14 cellular contexts compared by ENCODE assay signal in the genomic region with DNA sequence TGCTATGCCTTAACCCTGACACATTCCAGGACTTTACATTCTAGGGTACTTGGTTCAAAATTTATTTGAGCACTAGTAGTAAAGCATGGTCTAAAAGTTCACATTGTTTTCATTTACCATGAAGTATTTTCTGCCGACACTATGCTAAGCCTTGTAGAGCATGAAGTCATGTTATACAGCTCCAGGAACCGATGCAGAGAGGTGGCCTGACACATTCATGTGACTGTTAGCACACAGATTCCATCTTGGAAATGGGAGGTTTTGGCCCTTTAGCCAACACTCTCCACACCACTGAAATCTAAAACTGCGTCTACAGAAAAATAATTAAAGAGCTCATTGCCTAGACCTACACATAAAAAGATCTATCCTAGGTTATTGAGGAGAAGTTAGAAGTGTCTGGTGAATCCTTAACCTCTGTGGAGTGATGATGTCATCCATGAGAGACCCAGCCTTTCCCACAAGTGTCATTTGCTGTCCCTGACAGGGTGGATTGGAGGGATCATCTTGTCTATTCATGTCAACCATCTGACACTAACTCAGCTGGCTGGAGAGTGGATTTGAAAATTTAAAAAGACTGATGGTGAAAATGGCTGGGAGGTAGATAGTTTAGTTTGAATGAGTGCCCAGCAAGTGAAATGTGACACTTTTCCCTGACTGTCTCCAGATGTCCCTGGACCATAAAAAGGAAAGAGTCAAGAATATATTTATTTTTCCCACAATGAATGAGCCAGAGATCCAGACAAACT. TPM values are rescaled to one million over a fixed set of nuclear protein-coding genes. Genes with fewer than 3 reads are reported as not detected.
DNase-seq lines count a peak whose midpoint lies in the region; ATAC-seq and TF ChIP-seq lines count a peak whose summit lies in the region.
"Had no signal": no experiment of that assay in that cellular context is flagged by ENCODE, and none has a peak within 500 bp of the region (broad histone marks: within the 10 kb centered on the region; RNA-seq: fewer than 3 reads in every experiment).

No MANE protein-coding gene starts in this region.

- peak; percentile 29 for DNase-seq in M059J (ENCODE audit: low read depth)
- DNase-seq in caudate nucleus (lab: John Stamatoyannopoulos, UW): no peak
- DNase-seq in lower lobe of right lung: no peak
- no peak for DNase-seq in thyroid gland
- no peak for DNase-seq in C1 segment of cervical spinal cord (lab: John Stamatoyannopoulos, UW)
- DNase-seq in LoVo (ENCODE audit: low spot score): no peak
- no peak for DNase-seq in GOT3 (lab: John Stamatoyannopoulos, UW)
- DNase-seq: activated CD4-positive, alpha-beta T cell treated with anti-CD3 and anti-CD28 coated beads, Interleukin-2, amount 50 U/mL, for 1 hour; COR-L47; PC-9; stimulated activated naive CD8-positive, alpha-beta T cell treated with anti-CD3 and anti-CD28 coated beads, Interleukin-15, Interleukin-2, amounts not matched to agents 100 U/mL and 50 U/mL, for 24 hours had no signal

- WGBS in thyroid gland, 2 donors: 44 to 53% methylated on average over 3 of the region's 3 CpGs

- TF ChIP-seq POLR2A in thyroid gland (IDR thresholded peaks at IDR 0.05): no peak

- H3K27me3 ChIP-seq in lower lobe of right lung (ENCODE audit: low read depth) (no peaks in the 10 kb centered on the region), thyroid gland (no peaks in the 10 kb centered on the region)

- TF ChIP-seq CTCF in lower lobe of right lung (IDR thresholded peaks at IDR 0.05) (no peak), thyroid gland (IDR thresholded peaks at IDR 0.05) (no peak)

- H3K9me3 ChIP-seq in lower lobe of right lung (no peaks in the 10 kb centered on the region), thyroid gland (no peaks in the 10 kb centered on the region)

- no peak for ATAC-seq in lower lobe of right lung

- H3K36me3 ChIP-seq in lower lobe of right lung: no peaks in the 10 kb centered on the region
- H3K36me3 ChIP-seq in thyroid gland: no peaks in the 10 kb centered on the region

- H3K4me1 ChIP-seq in lower lobe of right lung (peaks cover 16% of the 10 kb centered on the region), thyroid gland (peaks cover 16 to 27% of the 10 kb centered on the region in 2 donors)

- peak overlapping the region; percentile 80 for H3K27ac ChIP-seq in caudate nucleus (ENCODE audit: low read depth, low read length)
- H3K27ac ChIP-seq in lower lobe of right lung: no peak overlapping the region
- peak overlapping the region in 2 of 3 donors; percentile 88 to 96 for H3K27ac ChIP-seq in thyroid gland
- H3K27ac ChIP-seq: PC-9 had no signal

- H3K4me3 ChIP-seq in lower lobe of right lung: peak overlapping the region; percentile 37
- no peak overlapping the region for H3K4me3 ChIP-seq in thyroid gland (replicated peaks in 1 of 3)
- H3K4me3 ChIP-seq: PC-9 had no signal

- intact Hi-C loops in lower lobe of right lung (cut with DNase I): no loop called here
- intact Hi-C loops in thyroid gland (cut with DNase I): loop anchor here (10.0 kb wide), 1 partner anchor 56 kb away; the partner anchor contains the start of gene NADK2

RNA-seq across cellular contexts. Expression of gene RANBP3L, which starts 1.3 kb away (rescaled TPM):
- 0.76 and 1.0 TPM in 2 replicates for total RNA-seq in M059J (2014; rRNA removed; shearing (Covaris generic))
- 2.8 TPM for total RNA-seq in lower lobe of right lung
- total RNA-seq in thyroid gland: 10 to 100 TPM in 1 of 4 donors, 1 to 10 TPM in 3; 6.5 to 15.8 (median 8.5) TPM
- total RNA-seq: bronchial epithelial cell; PC-9; pulmonary artery endothelial cell; T-helper 2 cell treated with Interferon-gamma antibody and Interleukin-4, amounts not matched to agents 100 ng/mL and 5 ng/mL, for 36 hours had no signal

RNA-seq across cellular contexts. Expression of gene NADK2, which starts 58.6 kb away (rescaled TPM):
- total RNA-seq in M059J (2014; rRNA removed; shearing (Covaris generic)): 26.1 and 36.4 TPM in 2 replicates
- total RNA-seq in lower lobe of right lung (19.1 TPM), thyroid gland (10 to 100 TPM; 28.8 to 47.2 (median 44.4) TPM)
